Comparison of ENCODE assay signal across 25 cellular contexts in genomic region chr16:66370786-66371684, GRCh38. TPM values are rescaled to one million over a fixed set of nuclear protein-coding genes. Genes with fewer than 3 reads are reported as not detected.
DNase-seq lines count a peak whose midpoint lies in the region; ATAC-seq and TF ChIP-seq lines count a peak whose summit lies in the region.
"Had no signal": no experiment of that assay in that cellular context is flagged by ENCODE, and none has a peak within 500 bp of the region (broad histone marks: within the 10 kb centered on the region; RNA-seq: fewer than 3 reads in every experiment).

No MANE protein-coding gene starts in this region.

- no peaks in the 10 kb centered on the region for H3K9me3 ChIP-seq in left ventricle myocardium inferior (replicated peaks)
- H3K9me3 ChIP-seq in upper lobe of left lung, result no peaks in the 10 kb centered on the region
- H3K9me3 ChIP-seq: A549, pancreas, sigmoid colon, thyroid gland had no signal

- DNase-seq in left ventricle myocardium inferior (no peak), left cardiac atrium (no peak), islet precursor cell (peak; percentile 51), posterior vena cava (ENCODE audit: low spot score) (peak; percentile 64), upper lobe of left lung (peak in 1 of 2 donors; percentile 57), KG1 (lab: John Stamatoyannopoulos, UW) (no peak), NCI-H1694 (lab: John Stamatoyannopoulos, UW) (no peak)
- DNase-seq in natural killer cell treated with Interleukin-12 subunit alpha and Interleukin-12 subunit beta and Interleukin-15 and Interleukin-18, amount 100 ng/mL, for 72 hours (ENCODE audit: low spot score), result no peak
- DNase-seq: activated CD4-positive, alpha-beta T cell treated with anti-CD3 and anti-CD28 coated beads for 36 hours; activated effector memory CD4-positive, alpha-beta T cell treated with Interleukin-2 at 50 U/mL for 16 hours; activated naive CD8-positive, alpha-beta T cell treated with anti-CD3 and anti-CD28 coated beads for 36 hours; AML-193; CD8-positive, alpha-beta T cell; DMS153; head of caudate nucleus; natural killer cell; pancreas; sigmoid colon; stimulated activated CD4-positive, alpha-beta T cell treated with anti-CD3 and anti-CD28 coated beads, Interleukin-15, amount 100 ng/mL, for 24 hours; stimulated activated naive CD8-positive, alpha-beta T cell treated with anti-CD3 and anti-CD28 coated beads, Interleukin-15, Interleukin-2, amounts not matched to agents 100 U/mL and 50 U/mL, for 24 hours; thyroid gland had no signal

- peaks cover 0 to 6% of the 10 kb centered on the region in 2 donors for H3K4me1 Mint-ChIP-seq in natural killer cell treated with Interleukin-12 subunit alpha and Interleukin-12 subunit beta and Interleukin-15 and Interleukin-18, amount 100 ng/mL, for 72 hours (ENCODE audit: low read depth in 2 of 2)
- H3K4me1 Mint-ChIP-seq: activated CD4-positive, alpha-beta T cell treated with anti-CD3 and anti-CD28 coated beads for 36 hours had no signal

- no peak overlapping the region for H3K4me3 Mint-ChIP-seq in natural killer cell treated with Interleukin-12 subunit alpha and Interleukin-12 subunit beta and Interleukin-15 and Interleukin-18, amount 100 ng/mL, for 72 hours
- H3K4me3 Mint-ChIP-seq: activated CD4-positive, alpha-beta T cell treated with anti-CD3 and anti-CD28 coated beads for 36 hours; activated naive CD8-positive, alpha-beta T cell treated with anti-CD3 and anti-CD28 coated beads for 36 hours; CD8-positive, alpha-beta T cell; natural killer cell had no signal

- no peak overlapping the region for H3K27ac Mint-ChIP-seq in natural killer cell treated with Interleukin-12 subunit alpha and Interleukin-12 subunit beta and Interleukin-15 and Interleukin-18, amount 100 ng/mL, for 72 hours
- H3K27ac Mint-ChIP-seq: activated CD4-positive, alpha-beta T cell treated with anti-CD3 and anti-CD28 coated beads for 36 hours; activated naive CD8-positive, alpha-beta T cell treated with anti-CD3 and anti-CD28 coated beads for 36 hours; CD8-positive, alpha-beta T cell; natural killer cell had no signal

- TF ChIP-seq CTCF in left ventricle myocardium inferior (IDR thresholded peaks at IDR 0.05; ENCODE audit: borderline replicate concordance), result no peak
- TF ChIP-seq CTCF in upper lobe of left lung (IDR thresholded peaks at IDR 0.05), result no peak

- H3K27ac ChIP-seq in left ventricle myocardium inferior (replicated peaks) (peak overlapping the region; percentile 93), upper lobe of left lung (peak overlapping the region; percentile 8 to 91 (median 66))
- H3K27ac ChIP-seq: A549, pancreas, thyroid gland had no signal

- H3K4me3 ChIP-seq in left ventricle myocardium inferior, result peak overlapping the region; percentile 73
- H3K4me3 ChIP-seq in upper lobe of left lung, result peak overlapping the region in 2 of 4 donors; percentile 53 to 64
- H3K4me3 ChIP-seq: A549, pancreas, sigmoid colon, thyroid gland had no signal

- no peaks in the 10 kb centered on the region for H3K36me3 Mint-ChIP-seq in natural killer cell treated with Interleukin-12 subunit alpha and Interleukin-12 subunit beta and Interleukin-15 and Interleukin-18, amount 100 ng/mL, for 72 hours
- H3K36me3 Mint-ChIP-seq: activated naive CD8-positive, alpha-beta T cell treated with anti-CD3 and anti-CD28 coated beads for 36 hours; CD8-positive, alpha-beta T cell; natural killer cell had no signal

- WGBS in upper lobe of left lung, 2 donors, result 50 to 62% methylated on average over 3 to 8 of the region's 9 CpGs

- H3K27me3 ChIP-seq in left ventricle myocardium inferior (ENCODE audit: low read depth), result no peaks in the 10 kb centered on the region
- no peaks in the 10 kb centered on the region for H3K27me3 ChIP-seq in upper lobe of left lung
- H3K27me3 ChIP-seq: pancreas, thyroid gland had no signal

- no peaks in the 10 kb centered on the region for H3K27me3 Mint-ChIP-seq in natural killer cell treated with Interleukin-12 subunit alpha and Interleukin-12 subunit beta and Interleukin-15 and Interleukin-18, amount 100 ng/mL, for 72 hours
- H3K27me3 Mint-ChIP-seq: activated CD4-positive, alpha-beta T cell treated with anti-CD3 and anti-CD28 coated beads for 36 hours; activated naive CD8-positive, alpha-beta T cell treated with anti-CD3 and anti-CD28 coated beads for 36 hours had no signal

- TF ChIP-seq POLR2A in upper lobe of left lung (IDR thresholded peaks at IDR 0.05), result no peak

- ATAC-seq in left cardiac atrium (no peak), upper lobe of left lung (ENCODE audit: low FRiP score in 2 of 2) (no peak)
- ATAC-seq in natural killer cell treated with Interleukin-12 subunit alpha and Interleukin-12 subunit beta and Interleukin-15 and Interleukin-18, amount 100 ng/mL, for 72 hours, result no peak
- ATAC-seq: A549; activated CD4-positive, alpha-beta T cell treated with anti-CD3 and anti-CD28 coated beads for 36 hours; CD8-positive, alpha-beta T cell; natural killer cell; pancreas; stimulated activated naive CD8-positive, alpha-beta T cell treated with anti-CD3 and anti-CD28 coated beads, Interleukin-15, Interleukin-2, amounts not matched to agents 100 U/mL and 50 U/mL, for 24 hours had no signal

- H3K4me1 ChIP-seq in left ventricle myocardium inferior, result peaks cover 65% of the 10 kb centered on the region
- H3K4me1 ChIP-seq in upper lobe of left lung, result peaks cover 2 to 35% (median 34%) of the 10 kb centered on the region in 4 donors
- H3K4me1 ChIP-seq: A549, pancreas had no signal

- H3K36me3 ChIP-seq in left ventricle myocardium inferior, result peaks cover 5% of the 10 kb centered on the region
- H3K36me3 ChIP-seq in upper lobe of left lung, result no peaks in the 10 kb centered on the region
- H3K36me3 ChIP-seq: pancreas, sigmoid colon, thyroid gland had no signal

- TF ChIP-seq EP300 in upper lobe of left lung (IDR thresholded peaks at IDR 0.05), result no peak

- intact Hi-C loops in left ventricle myocardium inferior (cut with micrococcal nuclease), result no loop called here
- intact Hi-C loops in left cardiac atrium (cut with DNase I), result no loop called here
- intact Hi-C loops in posterior vena cava (cut with DNase I), result no loop called here

- no peaks in the 10 kb centered on the region for H3K9me3 Mint-ChIP-seq in natural killer cell treated with Interleukin-12 subunit alpha and Interleukin-12 subunit beta and Interleukin-15 and Interleukin-18, amount 100 ng/mL, for 72 hours
- H3K9me3 Mint-ChIP-seq: activated naive CD8-positive, alpha-beta T cell treated with anti-CD3 and anti-CD28 coated beads for 36 hours; CD8-positive, alpha-beta T cell; natural killer cell had no signal

RNA-seq across cellular contexts. Expression of gene CDH5, which starts 4.5 kb away (rescaled TPM):
- total RNA-seq in left ventricle myocardium inferior, result 47.1 TPM
- total RNA-seq in left cardiac atrium, result 10 to 100 TPM; 40.3 to 80.0 TPM
- 10 to 100 TPM; 43.1 to 50.2 TPM for total RNA-seq in posterior vena cava
- total RNA-seq in upper lobe of left lung, result 100 to 1,000 TPM in 3 of 6 donors, 10 to 100 TPM in 3; 54.5 to 146 (median 89.8) TPM
- total RNA-seq in natural killer cell treated with Interleukin-12 subunit alpha and Interleukin-12 subunit beta and Interleukin-15 and Interleukin-18, amount 100 ng/mL, for 72 hours, result not detected
- total RNA-seq: activated CD4-positive, alpha-beta T cell treated with anti-CD3 and anti-CD28 coated beads for 36 hours; activated naive CD8-positive, alpha-beta T cell treated with anti-CD3 and anti-CD28 coated beads for 36 hours; CD8-positive, alpha-beta T cell; LHCN-M2; natural killer cell; NCI-H460; T-helper 2 cell treated with Interferon-gamma antibody and Interleukin-4, amounts not matched to agents 100 ng/mL and 5 ng/mL, for 36 hours had no signal

RNA-seq across cellular contexts. Expression of gene BEAN1, which starts 56.1 kb away (rescaled TPM):
- 0.33 TPM for total RNA-seq in left ventricle myocardium inferior
- 1 to 10 TPM; 1.2 to 1.6 TPM for total RNA-seq in left cardiac atrium
- total RNA-seq in posterior vena cava, result under 1 TPM; 0.42 to 0.48 TPM
- total RNA-seq in upper lobe of left lung, result 1 to 10 TPM in 1 of 6 donors, under 1 TPM in 3, not detected in 2; 0.22 to 1.0 (median 0.35) TPM
- not detected for total RNA-seq in natural killer cell treated with Interleukin-12 subunit alpha and Interleukin-12 subunit beta and Interleukin-15 and Interleukin-18, amount 100 ng/mL, for 72 hours
- total RNA-seq: activated CD4-positive, alpha-beta T cell treated with anti-CD3 and anti-CD28 coated beads for 36 hours; activated naive CD8-positive, alpha-beta T cell treated with anti-CD3 and anti-CD28 coated beads for 36 hours; CD8-positive, alpha-beta T cell; natural killer cell; T-helper 2 cell treated with Interferon-gamma antibody and Interleukin-4, amounts not matched to agents 100 ng/mL and 5 ng/mL, for 36 hours had no signal

Comparison
In these comparisons a context has a peak if more than half of its experiments do, and no peak if none do; other contexts are left out.
1. DNase-seq: peak in islet precursor cell (single experiment) and posterior vena cava (single experiment); none in left ventricle myocardium inferior (single experiment), left cardiac atrium (single experiment), KG1 (single experiment), NCI-H1694 (single experiment) and natural killer cell treated with Interleukin-12 subunit alpha and Interleukin-12 subunit beta and Interleukin-15 and Interleukin-18, amount 100 ng/mL, for 72 hours (single experiment).
2. RNA of gene CDH5, which starts 4.5 kb away (total RNA-seq): 54.5 to 146 TPM in upper lobe of left lung, 40.3 to 80.0 TPM in left cardiac atrium, 43.1 to 50.2 TPM in posterior vena cava and 47.1 TPM in left ventricle myocardium inferior (single experiment); not detected in natural killer cell treated with Interleukin-12 subunit alpha and Interleukin-12 subunit beta and Interleukin-15 and Interleukin-18, amount 100 ng/mL, for 72 hours; every median in the first group is over 10 times any median in the second.